ENCODE assay signal across 1 cellular context in genomic region chr17:17605083-17605746, GRCh38.
TF ChIP-seq lines count a peak whose summit lies in the region.

No MANE protein-coding gene starts in this region.

TF ChIP-seq in IMR-90, 13 proteins besides CTCF, POLR2A, EP300 and RAD21:
- TF ChIP-seq CEBPB (IDR thresholded peaks at IDR 0.05; ENCODE audit: low read depth, low read length) (peak; percentile 64), BHLHE40 (IDR thresholded peaks at IDR 0.05; ENCODE audit: low read depth, low read length) (no peak)
